Comparison of ENCODE assay signal across 1 cellular context in the genomic region with DNA sequence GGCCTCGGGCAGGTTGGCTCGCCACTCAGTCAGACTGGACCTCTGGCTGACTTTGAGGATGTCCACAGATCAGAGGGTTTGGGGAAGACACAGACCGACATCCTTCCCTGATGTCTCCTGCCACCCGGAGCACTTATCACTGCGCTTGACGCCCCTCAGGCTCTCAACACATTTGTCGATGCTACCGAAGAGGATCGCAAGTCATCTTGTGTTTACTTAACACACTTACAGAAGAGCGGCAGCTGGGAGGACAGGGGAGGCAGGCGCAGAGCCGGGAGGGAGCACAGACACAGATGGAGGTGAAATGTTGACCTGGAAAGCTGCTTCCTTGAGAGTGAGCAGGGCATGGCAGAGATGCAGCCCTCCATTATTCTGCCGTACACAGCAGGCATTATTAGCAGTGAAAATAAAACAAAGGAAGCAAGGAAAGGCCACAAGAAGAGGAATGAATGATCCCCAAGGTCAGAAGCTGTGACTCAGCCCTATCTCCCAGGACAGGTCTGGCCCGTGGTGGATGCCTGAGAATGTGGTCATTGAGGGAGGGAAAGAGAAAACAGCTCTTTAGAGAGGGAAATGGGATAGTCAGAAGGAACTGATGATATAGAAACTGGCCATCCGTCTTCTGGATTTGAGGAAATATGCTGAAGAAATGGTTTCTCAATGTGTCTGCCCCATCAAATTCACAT.
TF ChIP-seq lines count a peak whose summit lies in the region.

No MANE protein-coding gene starts in this region.

TF ChIP-seq in IMR-90, 13 proteins besides CTCF, POLR2A, EP300 and RAD21:
- no peak for TF ChIP-seq RFX5 (IDR thresholded peaks at IDR 0.05; ENCODE audit: low read depth, low read length)
